In the genomic region with DNA sequence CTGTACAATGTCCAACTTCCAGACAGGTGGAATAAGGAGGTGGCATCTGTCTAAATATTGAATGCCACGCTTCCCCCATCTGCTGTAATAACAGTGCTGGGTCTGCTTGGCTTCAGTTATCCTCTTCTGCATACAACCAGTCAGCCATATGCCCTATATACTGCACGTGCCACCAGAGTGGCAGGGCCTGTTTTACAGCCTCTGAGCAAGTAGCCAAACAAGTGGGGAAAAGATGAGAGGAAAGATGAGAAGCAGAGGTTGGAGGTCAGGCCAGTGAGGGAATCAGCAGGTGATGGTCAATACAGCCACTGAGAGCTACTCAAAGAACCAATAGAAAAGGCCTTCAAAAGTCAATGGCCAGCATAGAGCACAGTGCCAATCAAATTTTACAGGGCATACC, we compare ENCODE assay signal across 30 cellular contexts. TPM values are rescaled to one million over a fixed set of nuclear protein-coding genes. Genes with fewer than 3 reads are reported as not detected.
DNase-seq lines count a peak whose midpoint lies in the region; ATAC-seq, FAIRE-seq and TF ChIP-seq lines count a peak whose summit lies in the region.
"Had no signal": no experiment of that assay in that cellular context is flagged by ENCODE, and none has a peak within 500 bp of the region (broad histone marks: within the 10 kb centered on the region; RNA-seq: fewer than 3 reads in every experiment).

No MANE protein-coding gene starts in this region.

- peak in 2 of 3 experiments; percentile 58 to 81 for DNase-seq in NCI-H1417 (lab: John Stamatoyannopoulos, UW)
- no peak for DNase-seq in NCI-H1417 treated with DMSO at 0.1 percent for 48 hours (lab: John Stamatoyannopoulos, UW)
- DNase-seq in NCI-H2029 (lab: John Stamatoyannopoulos, UW) = peak; percentile 70
- DNase-seq in NCI-H526 treated with DMSO at 0.1 percent for 48 hours (lab: John Stamatoyannopoulos, UW) = peak; percentile 85
- DNase-seq in urothelium cell line (ENCODE audit: low spot score) = no peak
- DNase-seq in psoas muscle = no peak
- DNase-seq in NAMALWA (ENCODE audit: low spot score) = no peak
- DNase-seq: activated naive CD4-positive, alpha-beta T cell treated with anti-CD3 and anti-CD28 coated beads, Interleukin-2, amount 10 ng/mL, durations not matched to agents 7 days and 5 days; activated T-cell treated with anti-CD3 and anti-CD28 coated beads, Interleukin-2, amount 50 U/mL, for 4 hours; AML-193; anterior cingulate cortex; GDM1; NCI-H1436; NCI-H774; PC-3; stimulated activated CD4-positive, alpha-beta T cell treated with anti-CD3 and anti-CD28 coated beads, Interleukin-2, amount 100 ng/mL, for 24 hours; stimulated activated naive B cell treated with anti-CD40 and anti-IgM and Interleukin-4, amounts not matched to agents 10 μg/mL and 1 μg/mL and 100 μg/mL, for 72 hours had no signal

- TF ChIP-seq CTCF in psoas muscle (IDR thresholded peaks at IDR 0.05) = no peak

- no peak overlapping the region for H3K4me3 ChIP-seq in psoas muscle
- H3K4me3 ChIP-seq: cardiac muscle cell, prostate gland, SJSA1, skin epidermis had no signal

- 34 to 48% (median 39%) methylated on average over 2 of the region's 2 CpGs for WGBS in psoas muscle, 3 donors

- no peak for ATAC-seq in GM18870 (IDR thresholded peaks at IDR 0.05; ENCODE audit: unreplicated experiment)
- ATAC-seq in psoas muscle = no peak
- ATAC-seq: activated T-cell treated with anti-CD3 and anti-CD28 coated beads, Interleukin-2, amount 50 U/mL, for 4 hours; PC-3; stimulated activated naive B cell treated with anti-CD40 and anti-IgM and Interleukin-4, amounts not matched to agents 10 μg/mL and 1 μg/mL and 100 μg/mL, for 72 hours had no signal

- no peaks in the 10 kb centered on the region for H3K36me3 ChIP-seq in psoas muscle (ENCODE audit: insufficient read depth in 1 of 2, low read depth in 1 of 2)
- H3K36me3 ChIP-seq: cardiac muscle cell, neutrophil, prostate gland, SJSA1 had no signal

- peaks cover 0 to 4% (median 0%) of the 10 kb centered on the region in 3 donors for H3K27me3 ChIP-seq in psoas muscle (ENCODE audit: insufficient read depth in 3 of 3, low read length in 2 of 3)
- H3K27me3 ChIP-seq: cardiac muscle cell, neutrophil had no signal

- peak; percentile 89 for FAIRE-seq in urothelium cell line (lab: Jason Lieb, UNC)

- intact Hi-C loops in psoas muscle (cut with DNase I) = no loop called here

- no peak overlapping the region for H3K27ac ChIP-seq in psoas muscle
- H3K27ac ChIP-seq: cardiac muscle cell, neutrophil, prostate gland, SJSA1, skin epidermis had no signal

- no peaks in the 10 kb centered on the region for H3K9me3 ChIP-seq in psoas muscle
- H3K9me3 ChIP-seq: neutrophil, prostate gland, SJSA1 had no signal

- H3K4me1 ChIP-seq in psoas muscle = no peaks in the 10 kb centered on the region
- H3K4me1 ChIP-seq: prostate gland, SJSA1 had no signal

RNA-seq across cellular contexts. Expression of a gene that starts 55.3 kb away (rescaled TPM):
- total RNA-seq in psoas muscle = not detected
- polyA plus RNA-seq in psoas muscle = not detected
- total RNA-seq: A172; activated CD8-positive, alpha-beta memory T cell treated with anti-CD3 and anti-CD28 coated beads for 36 hours; activated T-cell treated with anti-CD3 and anti-CD28 coated beads, Interleukin-2, amount 50 U/mL, for 4 hours; fibroblast of lung; glomerular endothelial cell; H4; kidney epithelial cell; PC-3; prostate gland; SJSA1; T-helper 1 cell treated with Interleukin-12 subunit alpha and Interleukin-12 subunit beta and Interleukin-4 antibody, amounts not matched to agents 30 ng/mL and 1 ng/mL, for 36 hours had no signal
- polyA plus RNA-seq: fibroblast of lung had no signal

Comparison
In these comparisons a context has a peak if more than half of its experiments do, and no peak if none do; other contexts are left out.
1. DNase-seq: peak in NCI-H1417 (2 of 3), NCI-H2029 (single experiment) and NCI-H526 treated with DMSO at 0.1 percent for 48 hours (single experiment); none in NCI-H1417 treated with DMSO at 0.1 percent for 48 hours (single experiment), urothelium cell line (single experiment), psoas muscle (0 of 2) and NAMALWA (single experiment).